In the genomic region with DNA sequence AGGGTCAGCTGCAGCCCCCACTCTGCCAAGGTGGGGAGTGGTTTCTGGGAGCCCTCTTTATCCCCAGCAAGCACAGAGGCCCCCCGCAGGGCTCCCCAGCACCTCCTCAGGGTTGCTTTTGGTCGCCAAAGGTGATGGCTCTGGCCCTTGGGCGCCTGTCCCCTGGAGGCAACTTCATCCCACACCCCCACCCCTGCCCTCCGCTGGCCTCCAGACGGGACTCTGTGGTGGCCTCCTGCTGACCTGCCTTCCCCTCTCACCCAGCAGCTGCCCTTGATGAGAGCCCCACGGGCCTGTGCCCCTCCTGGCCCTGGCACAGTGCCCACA, we compare ENCODE assay signal across 1 cellular context.
TF ChIP-seq lines count a peak whose summit lies in the region.

No MANE protein-coding gene starts in this region.

TF ChIP-seq in K562, 482 proteins besides CTCF, POLR2A, EP300 and RAD21:
- no peak for TF ChIP-seq IFI16 (CRISPR knock-in tag; IDR thresholded peaks at IDR 0.05)
- TF ChIP-seq, protein P1, sequence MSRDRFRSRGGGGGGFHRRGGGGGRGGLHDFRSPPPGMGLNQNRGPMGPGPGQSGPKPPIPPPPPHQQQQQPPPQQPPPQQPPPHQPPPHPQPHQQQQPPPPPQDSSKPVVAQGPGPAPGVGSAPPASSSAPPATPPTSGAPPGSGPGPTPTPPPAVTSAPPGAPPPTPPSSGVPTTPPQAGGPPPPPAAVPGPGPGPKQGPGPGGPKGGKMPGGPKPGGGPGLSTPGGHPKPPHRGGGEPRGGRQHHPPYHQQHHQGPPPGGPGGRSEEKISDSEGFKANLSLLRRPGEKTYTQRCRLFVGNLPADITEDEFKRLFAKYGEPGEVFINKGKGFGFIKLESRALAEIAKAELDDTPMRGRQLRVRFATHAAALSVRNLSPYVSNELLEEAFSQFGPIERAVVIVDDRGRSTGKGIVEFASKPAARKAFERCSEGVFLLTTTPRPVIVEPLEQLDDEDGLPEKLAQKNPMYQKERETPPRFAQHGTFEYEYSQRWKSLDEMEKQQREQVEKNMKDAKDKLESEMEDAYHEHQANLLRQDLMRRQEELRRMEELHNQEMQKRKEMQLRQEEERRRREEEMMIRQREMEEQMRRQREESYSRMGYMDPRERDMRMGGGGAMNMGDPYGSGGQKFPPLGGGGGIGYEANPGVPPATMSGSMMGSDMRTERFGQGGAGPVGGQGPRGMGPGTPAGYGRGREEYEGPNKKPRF (IDR thresholded peaks at IDR 0.05; ENCODE audit: low read depth, low read length), result no peak
- 0 out of 2 replicates have a peak, but pooled peaks have one; percentile 40 for TF ChIP-seq HMGXB4 (CRISPR knock-in tag; IDR thresholded peaks at IDR 0.05)
- TF ChIP-seq ASH1L (IDR thresholded peaks at IDR 0.05; ENCODE audit: borderline replicate concordance, low read depth, partially characterized antibody), result no peak
- TF ChIP-seq PCBP1 (IDR thresholded peaks at IDR 0.05; ENCODE audit: low read depth, low read length, poor library complexity, severe bottlenecking), result peak; percentile 15
- TF ChIP-seq PHF20 (IDR thresholded peaks at IDR 0.05; ENCODE audit: partially characterized antibody), result no peak
- no peak for TF ChIP-seq MEF2A (IDR thresholded peaks at IDR 0.05; ENCODE audit: control insufficient read depth, low read depth, low read length)
- no peak for TF ChIP-seq NUFIP1 (IDR thresholded peaks at IDR 0.05; ENCODE audit: partially characterized antibody)
- TF ChIP-seq ZNF511 (CRISPR knock-in tag; IDR thresholded peaks at IDR 0.05), result no peak
- peak; percentile 46 for TF ChIP-seq FIP1L1 (IDR thresholded peaks at IDR 0.05; ENCODE audit: low read depth, low read length, poor library complexity, severe bottlenecking)
- TF ChIP-seq ILK (tag; IDR thresholded peaks at IDR 0.05; ENCODE audit: borderline replicate concordance, low read depth), result no peak
- no peak for TF ChIP-seq TFAP4 (CRISPR knock-in tag; IDR thresholded peaks at IDR 0.05; ENCODE audit: borderline replicate concordance)
- TF ChIP-seq RCOR1 (IDR thresholded peaks at IDR 0.05; ENCODE audit: borderline replicate concordance in 1 of 2, low read depth in 2 of 2, low read length in 2 of 2), result no peak
